In genomic region chr12:91920276-91920675, GRCh38 we compare ENCODE assay signal across 18 cellular contexts.
DNase-seq lines count a peak whose midpoint lies in the region; ATAC-seq and TF ChIP-seq lines count a peak whose summit lies in the region.
"Had no signal": no experiment of that assay in that cellular context is flagged by ENCODE, and none has a peak within 500 bp of the region (broad histone marks: within the 10 kb centered on the region; RNA-seq: fewer than 3 reads in every experiment).

No MANE protein-coding gene starts in this region.

- H3K9me3 Mint-ChIP-seq in MCF 10A (ENCODE audit: unreplicated experiment) (no peaks in the 10 kb centered on the region), type B pancreatic cell (peaks cover 8% of the 10 kb centered on the region)

- intact Hi-C loops in MCF 10A (cut with micrococcal nuclease) = no loop called here
- intact Hi-C loops in breast epithelium (cut with DNase I; ENCODE audit: low total_unique reads) = no loop called here

- H3K27me3 ChIP-seq in breast epithelium (no peaks in the 10 kb centered on the region), fibroblast of lung (ENCODE audit: control insufficient read depth, insufficient read depth, low read length) (no peaks in the 10 kb centered on the region)
- H3K27me3 ChIP-seq: adrenal gland, dorsolateral prefrontal cortex had no signal

- no peaks in the 10 kb centered on the region for H3K36me3 Mint-ChIP-seq in MCF 10A (ENCODE audit: insufficient read depth, unreplicated experiment)
- H3K36me3 Mint-ChIP-seq in type B pancreatic cell = no peaks in the 10 kb centered on the region

- H3K27me3 Mint-ChIP-seq in MCF 10A (ENCODE audit: insufficient read depth, unreplicated experiment) = no peaks in the 10 kb centered on the region
- no peaks in the 10 kb centered on the region for H3K27me3 Mint-ChIP-seq in type B pancreatic cell
- H3K27me3 Mint-ChIP-seq: stimulated activated naive CD8-positive, alpha-beta T cell treated with anti-CD3 and anti-CD28 coated beads, Interleukin-15, Interleukin-2, amounts not matched to agents 100 ng/mL and 50 ng/mL, for 24 hours had no signal

- no peak for TF ChIP-seq POLR2A in breast epithelium (IDR thresholded peaks at IDR 0.05)

- H3K9me3 ChIP-seq in breast epithelium = no peaks in the 10 kb centered on the region
- H3K9me3 ChIP-seq in fibroblast of lung (ENCODE audit: control insufficient read depth, insufficient read depth, low read depth, low read length) = no peaks in the 10 kb centered on the region
- H3K9me3 ChIP-seq: adrenal gland, HAP-1 had no signal

- H3K4me1 Mint-ChIP-seq in MCF 10A (ENCODE audit: insufficient read depth, unreplicated experiment) = no peaks in the 10 kb centered on the region
- peaks cover 15% of the 10 kb centered on the region for H3K4me1 Mint-ChIP-seq in type B pancreatic cell (ENCODE audit: unreplicated experiment)

- H3K36me3 ChIP-seq in breast epithelium (no peaks in the 10 kb centered on the region), fibroblast of lung (ENCODE audit: control insufficient read depth, insufficient read depth, low read length) (no peaks in the 10 kb centered on the region)
- H3K36me3 ChIP-seq: adrenal gland, HAP-1 had no signal

- TF ChIP-seq CTCF in MCF 10A (IDR thresholded peaks at IDR 0.05; ENCODE audit: unreplicated experiment) = no peak
- no peak for TF ChIP-seq CTCF in breast epithelium (IDR thresholded peaks at IDR 0.05)
- no peak for TF ChIP-seq CTCF in fibroblast of lung (conservative IDR thresholded peaks at IDR 0.05 in 1 of 2, IDR thresholded peaks at IDR 0.05 in 1 of 2; ENCODE audit: low read depth in 1 of 2, low read length in 2 of 2)
- no peak for TF ChIP-seq CTCF in type B pancreatic cell (conservative IDR thresholded peaks at IDR 0.05)

- H3K79me2 ChIP-seq in fibroblast of lung (ENCODE audit: control insufficient read depth, insufficient read depth, low read length) = no peaks in the 10 kb centered on the region

- H2AFZ ChIP-seq in fibroblast of lung (ENCODE audit: low read length) = no peak overlapping the region

- H3K4me3 ChIP-seq in breast epithelium (no peak overlapping the region), fibroblast of lung (replicated peaks in 1 of 4; ENCODE audit: control extremely low read depth in 1 of 4, insufficient read depth in 1 of 4, low read depth in 3 of 4, low read length in 4 of 4) (no peak overlapping the region)
- H3K4me3 ChIP-seq: adrenal gland, dorsolateral prefrontal cortex, HAP-1 had no signal

- no peak overlapping the region for H3K27ac ChIP-seq in breast epithelium
- H3K27ac ChIP-seq in fibroblast of lung (ENCODE audit: insufficient read depth, low read length) = no peak overlapping the region
- H3K27ac ChIP-seq: RWPE1 had no signal

- POLR2A ChIA-PET in MCF 10A (lab: Yijun Ruan, JAX) = interaction anchor here (0.7 to 3.2 kb wide), 5 partner anchors 11 to 141 kb away, joined by 3 to 14 read pairs (median 3); no protein-coding TSS in a partner anchor

- H3K4me2 ChIP-seq in fibroblast of lung (ENCODE audit: extremely low read depth, insufficient read depth, low read length) = no peak overlapping the region

- no TSS peak for BruUV-seq in MCF 10A (replicated peaks; lab: Mats Ljungman, UMichigan)

- H3K27ac Mint-ChIP-seq in MCF 10A (ENCODE audit: low read depth, unreplicated experiment) = no peak overlapping the region
- H3K27ac Mint-ChIP-seq in type B pancreatic cell = peak overlapping the region; percentile 35
- H3K27ac Mint-ChIP-seq: stimulated activated naive CD8-positive, alpha-beta T cell treated with anti-CD3 and anti-CD28 coated beads, Interleukin-15, Interleukin-2, amounts not matched to agents 100 ng/mL and 50 ng/mL, for 24 hours had no signal

- no peaks in the 10 kb centered on the region for H4K20me1 ChIP-seq in fibroblast of lung (ENCODE audit: control insufficient read depth, extremely low read depth, insufficient read depth, low read length)

- no peaks in the 10 kb centered on the region for H3K4me1 ChIP-seq in breast epithelium
- no peaks in the 10 kb centered on the region for H3K4me1 ChIP-seq in fibroblast of lung (ENCODE audit: control insufficient read depth, extremely low read depth, insufficient read depth, low read length)
- H3K4me1 ChIP-seq: HAP-1 had no signal

- no peak for ATAC-seq in GM21576 (IDR thresholded peaks at IDR 0.05; ENCODE audit: unreplicated experiment)

- CTCF ChIA-PET in MCF 10A (lab: Yijun Ruan, JAX) = interaction anchor here (0.5 to 2.3 kb wide), 2 partner anchors 12 to 211 kb away, joined by 3 to 11 read pairs; no protein-coding TSS in a partner anchor

- H3K4me3 Mint-ChIP-seq in MCF 10A (ENCODE audit: unreplicated experiment) (no peak overlapping the region), type B pancreatic cell (no peak overlapping the region)
- H3K4me3 Mint-ChIP-seq: immature natural killer cell; stimulated activated naive CD8-positive, alpha-beta T cell treated with anti-CD3 and anti-CD28 coated beads, Interleukin-15, Interleukin-2, amounts not matched to agents 100 ng/mL and 50 ng/mL, for 24 hours had no signal

- no peak overlapping the region for H3K9ac ChIP-seq in fibroblast of lung (ENCODE audit: insufficient read depth, low read length)

- peak; percentile 14 for DNase-seq in MCF 10A (ENCODE audit: unreplicated experiment)
- DNase-seq in breast epithelium (ENCODE audit: low spot score in 2 of 2) = no peak
- DNase-seq in T1000 (lab: John Stamatoyannopoulos, UW) = peak; percentile 97
- peak; percentile 11 to 14 for DNase-seq in fibroblast of lung (ENCODE audit: low read depth in 2 of 2)
- no peak for DNase-seq in type B pancreatic cell (ENCODE audit: extremely low spot score, unreplicated experiment)
- no peak for DNase-seq in NCI-H1048 (lab: John Stamatoyannopoulos, UW)
- no peak for DNase-seq in midbrain (lab: John Stamatoyannopoulos, UW)
- DNase-seq: activated CD4-positive, alpha-beta T cell treated with anti-CD3 and anti-CD28 coated beads, Interleukin-2, amount 50 U/mL, for 1 hour; COR-L47; dorsolateral prefrontal cortex; immature natural killer cell; NCI-H1694; T-helper 9 cell had no signal

Comparison
In these comparisons a context has a peak if more than half of its experiments do, and no peak if none do; other contexts are left out.
1. DNase-seq: peak in MCF 10A (single experiment), T1000 (single experiment) and fibroblast of lung (2 of 2); none in breast epithelium (0 of 2), type B pancreatic cell (single experiment), NCI-H1048 (single experiment) and midbrain (single experiment).